13 cellular contexts compared by ENCODE assay signal in the genomic region with DNA sequence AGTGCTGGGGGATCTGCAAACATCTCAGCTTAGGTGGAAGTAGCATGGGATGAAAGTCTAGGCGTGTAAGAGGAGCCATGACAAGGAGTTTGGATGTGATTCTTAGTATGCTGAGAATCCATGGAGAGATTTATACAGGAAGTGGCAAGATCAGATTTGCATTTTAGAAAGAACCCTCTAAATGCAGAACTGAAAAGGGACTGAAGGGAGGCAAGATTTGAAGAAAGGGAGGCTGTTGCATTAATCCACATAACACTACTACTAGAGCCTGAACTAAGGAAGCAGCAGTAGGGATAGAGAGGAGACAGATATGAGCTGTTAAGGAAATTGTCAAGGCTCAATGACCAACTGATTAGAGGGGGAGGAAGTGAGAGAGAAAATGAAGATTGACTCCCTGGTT. TPM values are rescaled to one million over a fixed set of nuclear protein-coding genes. Genes with fewer than 3 reads are reported as not detected.
DNase-seq lines count a peak whose midpoint lies in the region; ATAC-seq and TF ChIP-seq lines count a peak whose summit lies in the region.
"Had no signal": no experiment of that assay in that cellular context is flagged by ENCODE, and none has a peak within 500 bp of the region (broad histone marks: within the 10 kb centered on the region; RNA-seq: fewer than 3 reads in every experiment).

No MANE protein-coding gene starts in this region.

- no peaks in the 10 kb centered on the region for H3K9me3 Mint-ChIP-seq in activated naive CD4-positive, alpha-beta T cell treated with anti-CD3 and anti-CD28 coated beads for 36 hours
- H3K9me3 Mint-ChIP-seq in stimulated activated memory B cell treated with anti-CD40 and anti-IgM and Interleukin-4, amounts not matched to agents 10 μg/mL and 1 μg/mL and 100 μg/mL, for 72 hours = no peaks in the 10 kb centered on the region
- H3K9me3 Mint-ChIP-seq: effector memory CD8-positive, alpha-beta T cell had no signal

- peaks cover 3% of the 10 kb centered on the region for H3K4me1 ChIP-seq in foreskin keratinocyte

- peaks cover 40% of the 10 kb centered on the region for H3K4me1 Mint-ChIP-seq in activated naive CD4-positive, alpha-beta T cell treated with anti-CD3 and anti-CD28 coated beads for 36 hours (ENCODE audit: low read depth)
- H3K4me1 Mint-ChIP-seq in stimulated activated memory B cell treated with anti-CD40 and anti-IgM and Interleukin-4, amounts not matched to agents 10 μg/mL and 1 μg/mL and 100 μg/mL, for 72 hours = no peaks in the 10 kb centered on the region

- no peak overlapping the region for H3K27ac ChIP-seq in foreskin keratinocyte

- no peak for TF ChIP-seq CTCF in foreskin keratinocyte (conservative IDR thresholded peaks at IDR 0.05)

- no peaks in the 10 kb centered on the region for H3K27me3 Mint-ChIP-seq in activated naive CD4-positive, alpha-beta T cell treated with anti-CD3 and anti-CD28 coated beads for 36 hours (ENCODE audit: low read depth)
- no peaks in the 10 kb centered on the region for H3K27me3 Mint-ChIP-seq in stimulated activated memory B cell treated with anti-CD40 and anti-IgM and Interleukin-4, amounts not matched to agents 10 μg/mL and 1 μg/mL and 100 μg/mL, for 72 hours
- H3K27me3 Mint-ChIP-seq: effector memory CD8-positive, alpha-beta T cell had no signal

- DNase-seq in activated naive CD4-positive, alpha-beta T cell treated with anti-CD3 and anti-CD28 coated beads for 36 hours = no peak
- DNase-seq in activated naive CD4-positive, alpha-beta T cell treated with Interleukin-2 at 50 U/mL for 16 hours = no peak
- DNase-seq in MV-4-11 (lab: John Stamatoyannopoulos, UW) = peak; percentile 63
- no peak for DNase-seq in dedifferentiated amniotic fluid mesenchymal stem cell (ENCODE audit: extremely low spot score)
- DNase-seq in foreskin keratinocyte = no peak
- DNase-seq: activated effector memory CD4-positive, alpha-beta T cell treated with Interleukin-2 at 50 U/mL for 16 hours; effector memory CD8-positive, alpha-beta T cell; Karpas-422; NCI-H748 treated with DMSO at 0.1 percent for 48 hours; T-helper 9 cell had no signal

- intact Hi-C loops in activated naive CD4-positive, alpha-beta T cell treated with anti-CD3 and anti-CD28 coated beads for 36 hours (cut with micrococcal nuclease) = no loop called here

- CTCF ChIA-PET in activated naive CD4-positive, alpha-beta T cell treated with anti-CD3 and anti-CD28 coated beads for 36 hours (lab: Charles Lee) = interaction anchor here (0.7 to 2.1 kb wide), 5 partner anchors 9 to 62 kb away, joined by 3 to 9 read pairs (median 4); partner anchors contain the start of genes C1orf74 and TRAF3IP3

- H3K36me3 Mint-ChIP-seq in activated naive CD4-positive, alpha-beta T cell treated with anti-CD3 and anti-CD28 coated beads for 36 hours (ENCODE audit: low read depth) = peaks cover 53% of the 10 kb centered on the region
- H3K36me3 Mint-ChIP-seq in stimulated activated memory B cell treated with anti-CD40 and anti-IgM and Interleukin-4, amounts not matched to agents 10 μg/mL and 1 μg/mL and 100 μg/mL, for 72 hours = peaks cover 52% of the 10 kb centered on the region

- H3K4me3 Mint-ChIP-seq in activated naive CD4-positive, alpha-beta T cell treated with anti-CD3 and anti-CD28 coated beads for 36 hours = no peak overlapping the region
- H3K4me3 Mint-ChIP-seq in stimulated activated memory B cell treated with anti-CD40 and anti-IgM and Interleukin-4, amounts not matched to agents 10 μg/mL and 1 μg/mL and 100 μg/mL, for 72 hours = peak overlapping the region; percentile 34

- no peaks in the 10 kb centered on the region for H3K27me3 ChIP-seq in foreskin keratinocyte

- peak overlapping the region; percentile 69 for H3K27ac Mint-ChIP-seq in activated naive CD4-positive, alpha-beta T cell treated with anti-CD3 and anti-CD28 coated beads for 36 hours
- H3K27ac Mint-ChIP-seq in stimulated activated memory B cell treated with anti-CD40 and anti-IgM and Interleukin-4, amounts not matched to agents 10 μg/mL and 1 μg/mL and 100 μg/mL, for 72 hours = no peak overlapping the region
- H3K27ac Mint-ChIP-seq: effector memory CD8-positive, alpha-beta T cell had no signal

- ATAC-seq in GM21723 (IDR thresholded peaks at IDR 0.05; ENCODE audit: unreplicated experiment) (peak; percentile 81), HG03520 (IDR thresholded peaks at IDR 0.05; ENCODE audit: unreplicated experiment) (no peak), foreskin keratinocyte (no peak)
- ATAC-seq in stimulated activated memory B cell treated with anti-CD40 and anti-IgM and Interleukin-4, amounts not matched to agents 10 μg/mL and 1 μg/mL and 100 μg/mL, for 72 hours = peak; percentile 72
- ATAC-seq: effector memory CD8-positive, alpha-beta T cell had no signal

RNA-seq across cellular contexts. Expression of gene C1orf74, which starts 9.8 kb away (rescaled TPM):
- 1 to 10 TPM; 3.5 to 4.6 TPM for total RNA-seq in activated naive CD4-positive, alpha-beta T cell treated with anti-CD3 and anti-CD28 coated beads for 36 hours
- total RNA-seq in foreskin keratinocyte = 11.0 and 12.3 TPM in 2 replicates
- polyA plus RNA-seq in foreskin keratinocyte = 5.7 and 6.1 TPM in 2 replicates

RNA-seq across cellular contexts. Expression of gene TRAF3IP3, which starts 18.7 kb away (rescaled TPM):
- total RNA-seq in activated naive CD4-positive, alpha-beta T cell treated with anti-CD3 and anti-CD28 coated beads for 36 hours = 100 to 1,000 TPM; 107 to 113 TPM
- total RNA-seq in foreskin keratinocyte = not detected in 2 replicates
- 0.01 TPM in 1 of 2 replicates, not detected in the other for polyA plus RNA-seq in foreskin keratinocyte

RNA-seq across cellular contexts. Expression of gene IRF6, which starts 31.4 kb away (rescaled TPM):
- under 1 TPM; 0.48 to 0.64 TPM for total RNA-seq in activated naive CD4-positive, alpha-beta T cell treated with anti-CD3 and anti-CD28 coated beads for 36 hours
- total RNA-seq in foreskin keratinocyte = 160 and 194 TPM in 2 replicates
- 70.3 and 93.1 TPM in 2 replicates for polyA plus RNA-seq in foreskin keratinocyte

RNA-seq across cellular contexts. Expression of gene UTP25, which starts 53.2 kb away (rescaled TPM):
- total RNA-seq in activated naive CD4-positive, alpha-beta T cell treated with anti-CD3 and anti-CD28 coated beads for 36 hours = 1 to 10 TPM; 4.1 to 4.6 TPM
- 9.0 and 9.2 TPM in 2 replicates for total RNA-seq in foreskin keratinocyte
- 3.2 and 3.7 TPM in 2 replicates for polyA plus RNA-seq in foreskin keratinocyte

Comparison
In these comparisons a context has a peak if more than half of its experiments do, and no peak if none do; other contexts are left out.
1. ATAC-seq: peak in GM21723 (single experiment) and stimulated activated memory B cell treated with anti-CD40 and anti-IgM and Interleukin-4, amounts not matched to agents 10 μg/mL and 1 μg/mL and 100 μg/mL, for 72 hours (single experiment); none in HG03520 (single experiment) and foreskin keratinocyte (single experiment).
2. RNA of gene TRAF3IP3, which starts 18.7 kb away (total RNA-seq): 107 to 113 TPM in activated naive CD4-positive, alpha-beta T cell treated with anti-CD3 and anti-CD28 coated beads for 36 hours; not detected in foreskin keratinocyte; every median in the first group is over 100 times any median in the second.
3. RNA of gene IRF6, which starts 31.4 kb away (total RNA-seq): 160 to 194 TPM in foreskin keratinocyte; 0.48 to 0.64 TPM in activated naive CD4-positive, alpha-beta T cell treated with anti-CD3 and anti-CD28 coated beads for 36 hours; every median in the first group is over 10 times any median in the second.